8 cellular contexts compared by ENCODE assay signal in genomic region chr7:727806-728460, GRCh38. TPM values are rescaled to one million over a fixed set of nuclear protein-coding genes. Genes with fewer than 3 reads are reported as not detected.
DNase-seq lines count a peak whose midpoint lies in the region; ATAC-seq and TF ChIP-seq lines count a peak whose summit lies in the region.

No MANE protein-coding gene starts in this region.

- H3K4me3 Mint-ChIP-seq in CD14-positive monocyte (peak overlapping the region; percentile 6 to 86), nephron progenitor cell (peak overlapping the region; percentile 89)
- H3K4me3 Mint-ChIP-seq in dendritic cell treated with granulocyte-macrophage colony-stimulating factor and Interleukin-4, amounts not matched to agents 40 ng/mL and 50 ng/mL, for 4 days, result peak overlapping the region; percentile 51

- H3K4me1 Mint-ChIP-seq in CD14-positive monocyte (peaks cover 17% of the 10 kb centered on the region), nephron progenitor cell (peaks cover 26% of the 10 kb centered on the region)
- H3K4me1 Mint-ChIP-seq in dendritic cell treated with granulocyte-macrophage colony-stimulating factor and Interleukin-4, amounts not matched to agents 40 ng/mL and 50 ng/mL, for 4 days (ENCODE audit: low read depth), result peaks cover 19% of the 10 kb centered on the region

- peaks cover 0 to 3% (median 2%) of the 10 kb centered on the region in 3 donors for H3K27me3 Mint-ChIP-seq in CD14-positive monocyte (ENCODE audit: low read depth in 3 of 3)
- H3K27me3 Mint-ChIP-seq in dendritic cell treated with granulocyte-macrophage colony-stimulating factor and Interleukin-4, amounts not matched to agents 40 ng/mL and 50 ng/mL, for 4 days, result no peaks in the 10 kb centered on the region
- peaks cover 3% of the 10 kb centered on the region for H3K27me3 Mint-ChIP-seq in nephron progenitor cell (ENCODE audit: low read depth, poor library complexity)

- no peak for DNase-seq in CD14-positive monocyte (ENCODE audit: low spot score)
- DNase-seq in LHCN-M2 (ENCODE audit: low read depth), result peak; percentile 21
- peak; percentile 20 for DNase-seq in nephron progenitor cell
- no peak for DNase-seq in A172 (ENCODE audit: low spot score)
- no peak for DNase-seq in NCI-H345 (lab: John Stamatoyannopoulos, UW)
- no peak for DNase-seq in NCI-H526 treated with DMSO at 0.1 percent for 48 hours (lab: John Stamatoyannopoulos, UW)

- no peak overlapping the region for H3K27ac Mint-ChIP-seq in CD14-positive monocyte
- peak overlapping the region; percentile 5 for H3K27ac Mint-ChIP-seq in dendritic cell treated with granulocyte-macrophage colony-stimulating factor and Interleukin-4, amounts not matched to agents 40 ng/mL and 50 ng/mL, for 4 days
- peak overlapping the region; percentile 53 for H3K27ac Mint-ChIP-seq in nephron progenitor cell

- H3K36me3 Mint-ChIP-seq in CD14-positive monocyte, result peaks cover 15 to 16% of the 10 kb centered on the region in 2 donors
- H3K36me3 Mint-ChIP-seq in dendritic cell treated with granulocyte-macrophage colony-stimulating factor and Interleukin-4, amounts not matched to agents 40 ng/mL and 50 ng/mL, for 4 days (ENCODE audit: low read depth), result peaks cover 14% of the 10 kb centered on the region
- H3K36me3 Mint-ChIP-seq in nephron progenitor cell (ENCODE audit: low read depth), result peaks cover 52% of the 10 kb centered on the region

- TF ChIP-seq CTCF in CD14-positive monocyte (IDR thresholded peaks at IDR 0.05), result no peak
- TF ChIP-seq CTCF in nephron progenitor cell (IDR thresholded peaks at IDR 0.05), result no peak

- peaks cover 16 to 29% (median 22%) of the 10 kb centered on the region in 7 donors for H3K9me3 Mint-ChIP-seq in CD14-positive monocyte
- peaks cover 16% of the 10 kb centered on the region for H3K9me3 Mint-ChIP-seq in dendritic cell treated with granulocyte-macrophage colony-stimulating factor and Interleukin-4, amounts not matched to agents 40 ng/mL and 50 ng/mL, for 4 days
- peaks cover 32% of the 10 kb centered on the region for H3K9me3 Mint-ChIP-seq in nephron progenitor cell

- intact Hi-C loops in CD14-positive monocyte (cut with micrococcal nuclease), result loop anchor here in 1 of 2 donors (10.0 kb wide), 1 partner anchor 123 kb away; no protein-coding TSS in a partner anchor
- intact Hi-C loops in dendritic cell treated with granulocyte-macrophage colony-stimulating factor and Interleukin-4, amounts not matched to agents 40 ng/mL and 50 ng/mL, for 4 days (cut with micrococcal nuclease), result no loop called here

- ATAC-seq in HG02588 (IDR thresholded peaks at IDR 0.05; ENCODE audit: unreplicated experiment), result no peak

RNA-seq across cellular contexts. Expression of gene PRKAR1B, which starts 0.9 kb away (rescaled TPM):
- 1 to 10 TPM in 1 of 2 donors, under 1 TPM in 1; 0.94 to 1.1 TPM for polyA plus RNA-seq in CD14-positive monocyte
- 21.0 and 23.0 TPM in 2 replicates for total RNA-seq in LHCN-M2 (2014; rRNA removed)
- 33.2 TPM for polyA plus RNA-seq in LHCN-M2 (2012)
- 31.0 and 31.3 TPM in 2 replicates for total RNA-seq in A172 (2014; rRNA removed; shearing (Covaris generic))

RNA-seq across cellular contexts. Expression of gene DNAAF5, which starts 1.4 kb away (rescaled TPM):
- 1 to 10 TPM; 1.2 to 2.0 TPM for polyA plus RNA-seq in CD14-positive monocyte
- 55.9 and 68.0 TPM in 2 replicates for total RNA-seq in LHCN-M2 (2014; rRNA removed)
- 26.4 TPM for polyA plus RNA-seq in LHCN-M2 (2012)
- 79.0 and 95.9 TPM in 2 replicates for total RNA-seq in A172 (2014; rRNA removed; shearing (Covaris generic))

Comparison
In these comparisons a context has a peak if more than half of its experiments do, and no peak if none do; other contexts are left out.
1. DNase-seq: peak in LHCN-M2 (single experiment) and nephron progenitor cell (single experiment); none in CD14-positive monocyte (single experiment), A172 (single experiment), NCI-H345 (single experiment) and NCI-H526 treated with DMSO at 0.1 percent for 48 hours (single experiment).
2. H3K27ac Mint-ChIP-seq: peak in dendritic cell treated with granulocyte-macrophage colony-stimulating factor and Interleukin-4, amounts not matched to agents 40 ng/mL and 50 ng/mL, for 4 days (single experiment) and nephron progenitor cell (single experiment); none in CD14-positive monocyte (0 of 7).
3. Peak in every context shown above with its lines, with median percentiles within 50 percentile points of each other: H3K4me3 Mint-ChIP-seq.